Comparison of ENCODE assay signal across 1 cellular context in the genomic region with DNA sequence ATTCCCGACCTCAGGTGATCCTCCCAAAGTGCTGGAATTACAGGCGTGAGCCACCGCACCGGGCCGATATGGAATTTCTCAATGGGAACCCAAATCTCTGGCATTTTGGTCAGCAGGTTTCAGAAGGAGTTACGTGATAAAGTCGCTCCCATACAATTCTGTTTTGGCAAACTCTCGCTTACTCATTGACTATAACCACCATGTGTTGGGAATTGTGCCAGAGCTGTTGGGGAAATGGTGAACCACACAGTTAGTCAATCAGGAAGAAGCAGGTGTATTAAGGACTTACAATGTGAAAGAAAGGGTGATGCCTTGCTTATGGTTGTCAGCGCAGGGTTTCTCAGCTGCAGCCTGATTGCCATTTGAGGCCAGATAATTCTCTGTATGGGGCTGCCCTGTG.
TF ChIP-seq lines count a peak whose summit lies in the region.

No MANE protein-coding gene starts in this region.

TF ChIP-seq in SK-N-SH treated with all-trans-retinoic acid at 6 μM for 48 hours, 23 proteins besides CTCF, POLR2A, EP300 and RAD21 (continued from another document):
- TF ChIP-seq BACH2 (CRISPR knock-in tag; IDR thresholded peaks at IDR 0.05; ENCODE audit: borderline replicate concordance) (no peak), RARB (CRISPR knock-in tag; IDR thresholded peaks at IDR 0.05) (no peak), ARNTL (CRISPR knock-in tag; IDR thresholded peaks at IDR 0.05; ENCODE audit: borderline replicate concordance, low read depth) (no peak), SNAI2 (CRISPR knock-in tag; IDR thresholded peaks at IDR 0.05) (no peak), ZFP30 (CRISPR knock-in tag; IDR thresholded peaks at IDR 0.05) (no peak)
- TF ChIP-seq, protein P1, sequence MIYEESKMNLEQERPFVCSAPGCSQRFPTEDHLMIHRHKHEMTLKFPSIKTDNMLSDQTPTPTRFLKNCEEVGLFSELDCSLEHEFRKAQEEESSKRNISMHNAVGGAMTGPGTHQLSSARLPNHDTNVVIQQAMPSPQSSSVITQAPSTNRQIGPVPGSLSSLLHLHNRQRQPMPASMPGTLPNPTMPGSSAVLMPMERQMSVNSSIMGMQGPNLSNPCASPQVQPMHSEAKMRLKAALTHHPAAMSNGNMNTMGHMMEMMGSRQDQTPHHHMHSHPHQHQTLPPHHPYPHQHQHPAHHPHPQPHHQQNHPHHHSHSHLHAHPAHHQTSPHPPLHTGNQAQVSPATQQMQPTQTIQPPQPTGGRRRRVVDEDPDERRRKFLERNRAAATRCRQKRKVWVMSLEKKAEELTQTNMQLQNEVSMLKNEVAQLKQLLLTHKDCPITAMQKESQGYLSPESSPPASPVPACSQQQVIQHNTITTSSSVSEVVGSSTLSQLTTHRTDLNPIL (CRISPR knock-in tag; IDR thresholded peaks at IDR 0.05; ENCODE audit: low read depth): no peak
- TF ChIP-seq, protein P2, sequence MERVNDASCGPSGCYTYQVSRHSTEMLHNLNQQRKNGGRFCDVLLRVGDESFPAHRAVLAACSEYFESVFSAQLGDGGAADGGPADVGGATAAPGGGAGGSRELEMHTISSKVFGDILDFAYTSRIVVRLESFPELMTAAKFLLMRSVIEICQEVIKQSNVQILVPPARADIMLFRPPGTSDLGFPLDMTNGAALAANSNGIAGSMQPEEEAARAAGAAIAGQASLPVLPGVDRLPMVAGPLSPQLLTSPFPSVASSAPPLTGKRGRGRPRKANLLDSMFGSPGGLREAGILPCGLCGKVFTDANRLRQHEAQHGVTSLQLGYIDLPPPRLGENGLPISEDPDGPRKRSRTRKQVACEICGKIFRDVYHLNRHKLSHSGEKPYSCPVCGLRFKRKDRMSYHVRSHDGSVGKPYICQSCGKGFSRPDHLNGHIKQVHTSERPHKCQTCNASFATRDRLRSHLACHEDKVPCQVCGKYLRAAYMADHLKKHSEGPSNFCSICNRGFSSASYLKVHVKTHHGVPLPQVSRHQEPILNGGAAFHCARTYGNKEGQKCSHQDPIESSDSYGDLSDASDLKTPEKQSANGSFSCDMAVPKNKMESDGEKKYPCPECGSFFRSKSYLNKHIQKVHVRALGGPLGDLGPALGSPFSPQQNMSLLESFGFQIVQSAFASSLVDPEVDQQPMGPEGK (CRISPR knock-in tag; IDR thresholded peaks at IDR 0.05; ENCODE audit: borderline replicate concordance): no peak
